Comparison of ENCODE assay signal across 27 cellular contexts in the genomic region with DNA sequence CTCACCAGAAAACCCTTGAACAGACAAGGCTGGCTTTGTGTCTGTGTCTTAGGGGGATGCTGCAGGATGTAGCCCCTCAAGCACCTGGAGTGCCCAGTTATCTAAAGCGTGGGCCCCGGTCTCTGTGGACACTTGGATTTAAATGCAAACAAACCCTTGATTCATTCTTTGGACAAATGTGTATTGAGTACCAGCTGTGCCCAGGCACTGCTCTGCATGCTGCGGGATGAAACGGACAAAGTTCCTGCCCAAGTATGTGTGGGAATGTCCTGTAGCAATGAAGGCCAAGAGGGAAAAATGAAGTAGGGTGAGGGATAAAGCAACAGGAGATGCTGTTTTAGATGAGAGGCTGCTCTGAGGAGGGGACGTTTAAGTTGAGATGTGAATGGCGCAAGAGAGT. TPM values are rescaled to one million over a fixed set of nuclear protein-coding genes. Genes with fewer than 3 reads are reported as not detected.
DNase-seq lines count a peak whose midpoint lies in the region; ATAC-seq and TF ChIP-seq lines count a peak whose summit lies in the region.
"Had no signal": no experiment of that assay in that cellular context is flagged by ENCODE, and none has a peak within 500 bp of the region (broad histone marks: within the 10 kb centered on the region; RNA-seq: fewer than 3 reads in every experiment).

No MANE protein-coding gene starts in this region.

- no peak for DNase-seq in MCF 10A (ENCODE audit: unreplicated experiment)
- DNase-seq in mammary epithelial cell: no peak
- DNase-seq in central memory CD8-positive, alpha-beta T cell (ENCODE audit: low spot score in 2 of 2): no peak
- no peak for DNase-seq in nephron progenitor cell
- DNase-seq in GM19238 (ENCODE audit: insufficient read length, low spot score): no peak
- DNase-seq in kidney tubule cell (ENCODE audit: low spot score): no peak
- DNase-seq: COR-L47; DMS79; effector CD8-positive, alpha-beta T cell; erythroblast; GDM1; heart left ventricle; left colon; mesenchymal stem cell; NCI-H1417; NCI-H446; NCI-H82; psoas muscle; sigmoid colon; SJCRH30; stimulated activated CD4-positive, alpha-beta T cell treated with anti-CD3 and anti-CD28 coated beads, Interleukin-4, amount 100 ng/mL, for 24 hours; stimulated activated naive CD4-positive, alpha-beta T cell; tibial artery had no signal

- H3K27me3 Mint-ChIP-seq in MCF 10A (ENCODE audit: insufficient read depth, unreplicated experiment) (no peaks in the 10 kb centered on the region), nephron progenitor cell (ENCODE audit: low read depth, poor library complexity) (peaks cover 2% of the 10 kb centered on the region)
- H3K27me3 Mint-ChIP-seq in central memory CD8-positive, alpha-beta T cell: no peaks in the 10 kb centered on the region
- H3K27me3 Mint-ChIP-seq: brain had no signal

- WGBS in mammary epithelial cell (ENCODE audit: low coverage, missing lambda C conversion rate): 97% methylated on average over 6 of the region's 6 CpGs

- dilution Hi-C loops in mammary epithelial cell (cut with HindIII; ENCODE audit: low sequenced_read_pairs): no loop called here

- peaks cover 10% of the 10 kb centered on the region for H3K36me3 ChIP-seq in mammary epithelial cell (ENCODE audit: insufficient read depth, low read length)

- H3K4me1 Mint-ChIP-seq in MCF 10A (ENCODE audit: insufficient read depth, unreplicated experiment) (peaks cover under 1% of the 10 kb centered on the region), nephron progenitor cell (peaks cover 16% of the 10 kb centered on the region)
- H3K4me1 Mint-ChIP-seq in central memory CD8-positive, alpha-beta T cell: no peaks in the 10 kb centered on the region
- H3K4me1 Mint-ChIP-seq: brain had no signal

- no peak for ATAC-seq in central memory CD8-positive, alpha-beta T cell (replicated peaks; ENCODE audit: extremely low read depth, poor library complexity, severe bottlenecking)
- no peak for ATAC-seq in GM21515 (IDR thresholded peaks at IDR 0.05; ENCODE audit: unreplicated experiment)
- ATAC-seq: heart left ventricle, left colon, psoas muscle had no signal

- no peak overlapping the region for H3K9ac ChIP-seq in mammary epithelial cell (ENCODE audit: insufficient read depth, low read length)
- H3K9ac ChIP-seq: BLaER1 had no signal

- BruUV-seq in MCF 10A (replicated peaks; lab: Mats Ljungman, UMichigan) (no TSS peak), mammary epithelial cell (replicated peaks; lab: Mats Ljungman, UMichigan) (no TSS peak)

- H3K79me2 ChIP-seq in mammary epithelial cell (ENCODE audit: insufficient read depth, low read length): no peaks in the 10 kb centered on the region

- H3K27ac Mint-ChIP-seq in MCF 10A (ENCODE audit: low read depth, unreplicated experiment) (peak overlapping the region; percentile 13), nephron progenitor cell (peak overlapping the region; percentile 85)
- H3K27ac Mint-ChIP-seq in central memory CD8-positive, alpha-beta T cell (ENCODE audit: low read depth): peak overlapping the region; percentile 6

- H2AFZ ChIP-seq in mammary epithelial cell (ENCODE audit: low read depth, low read length): no peak overlapping the region

- no peak overlapping the region for H3K27ac ChIP-seq in mammary epithelial cell (ENCODE audit: insufficient read depth, low read depth, low read length)
- H3K27ac ChIP-seq: adrenal gland, BLaER1, heart left ventricle, psoas muscle, sigmoid colon, SJCRH30, tibial artery had no signal

- CTCF ChIA-PET in MCF 10A (lab: Yijun Ruan, JAX): no interaction called here
- CTCF ChIA-PET in mammary epithelial cell (lab: Charles Lee; ENCODE audit: low non-redundant PET): no interaction called here

- no peaks in the 10 kb centered on the region for H3K27me3 ChIP-seq in mammary epithelial cell (ENCODE audit: insufficient read depth, low read length)
- H3K27me3 ChIP-seq: adrenal gland, BLaER1, heart left ventricle, sigmoid colon, SJCRH30, tibial artery had no signal

- H3K4me2 ChIP-seq in mammary epithelial cell (ENCODE audit: insufficient read depth, low read depth, low read length): no peak overlapping the region
- H3K4me2 ChIP-seq: BLaER1 had no signal

- H3K9me3 Mint-ChIP-seq in MCF 10A (ENCODE audit: unreplicated experiment): no peaks in the 10 kb centered on the region
- H3K9me3 Mint-ChIP-seq in central memory CD8-positive, alpha-beta T cell: no peaks in the 10 kb centered on the region
- no peaks in the 10 kb centered on the region for H3K9me3 Mint-ChIP-seq in nephron progenitor cell
- H3K9me3 Mint-ChIP-seq: brain had no signal

- POLR2A ChIA-PET in MCF 10A (lab: Yijun Ruan, JAX): no interaction called here

- in situ Hi-C loops in mammary epithelial cell (cut with MboI; ENCODE audit: low sequenced_read_pairs in 2 of 2): no loop called here

- intact Hi-C loops in MCF 10A (cut with micrococcal nuclease): no loop called here
- intact Hi-C loops in mammary epithelial cell (cut with micrococcal nuclease): no loop called here

- peaks cover 66% of the 10 kb centered on the region for H3K36me3 Mint-ChIP-seq in MCF 10A (ENCODE audit: insufficient read depth, unreplicated experiment)
- H3K36me3 Mint-ChIP-seq in central memory CD8-positive, alpha-beta T cell (ENCODE audit: insufficient read depth): peaks cover 27% of the 10 kb centered on the region
- peaks cover 56% of the 10 kb centered on the region for H3K36me3 Mint-ChIP-seq in nephron progenitor cell (ENCODE audit: low read depth)

- H3K4me3 ChIP-seq in mammary epithelial cell (replicated peaks in 1 of 3; ENCODE audit: insufficient read depth in 1 of 3, low read depth in 2 of 3, low read length in 3 of 3): no peak overlapping the region
- H3K4me3 ChIP-seq: adrenal gland, BLaER1, heart left ventricle, psoas muscle, sigmoid colon, SJCRH30, tibial artery had no signal

- no peaks in the 10 kb centered on the region for H4K20me1 ChIP-seq in mammary epithelial cell (ENCODE audit: insufficient read depth, low read length)

- no peaks in the 10 kb centered on the region for H3K9me3 ChIP-seq in mammary epithelial cell (replicated peaks; ENCODE audit: insufficient read depth, low read length)
- H3K9me3 ChIP-seq: adrenal gland, BLaER1, heart left ventricle, psoas muscle, sigmoid colon, SJCRH30, tibial artery had no signal

- no peaks in the 10 kb centered on the region for H3K4me1 ChIP-seq in mammary epithelial cell (ENCODE audit: insufficient read depth, low read length)
- H3K4me1 ChIP-seq: adrenal gland, BLaER1, heart left ventricle, psoas muscle, sigmoid colon, SJCRH30, tibial artery had no signal

- H3K4me3 Mint-ChIP-seq in MCF 10A (ENCODE audit: unreplicated experiment): no peak overlapping the region
- H3K4me3 Mint-ChIP-seq in central memory CD8-positive, alpha-beta T cell: no peak overlapping the region
- H3K4me3 Mint-ChIP-seq in nephron progenitor cell: no peak overlapping the region
- H3K4me3 Mint-ChIP-seq: brain had no signal

- no peak for TF ChIP-seq CTCF in MCF 10A (IDR thresholded peaks at IDR 0.05; ENCODE audit: unreplicated experiment)
- TF ChIP-seq CTCF in mammary epithelial cell (conservative IDR thresholded peaks at IDR 0.05 in 1 of 2, IDR thresholded peaks at IDR 0.05 in 1 of 2; ENCODE audit: extremely low read depth in 1 of 2, insufficient read depth in 1 of 2, low read depth in 1 of 2, low read length in 2 of 2): no peak
- no peak for TF ChIP-seq CTCF in nephron progenitor cell (IDR thresholded peaks at IDR 0.05)

RNA-seq across cellular contexts. Expression of a gene that starts 53.9 kb away (rescaled TPM):
- total RNA-seq in MCF 10A (2022) (72.5 and 83.8 TPM in 2 replicates), mammary epithelial cell (10 to 100 TPM; 20.5 to 80.6 TPM)
- polyA plus RNA-seq in mammary epithelial cell: 67.2 TPM
- not detected for polyA minus RNA-seq in mammary epithelial cell

Comparison
In these comparisons a context has a peak if more than half of its experiments do, and no peak if none do; other contexts are left out.
1. H3K27ac Mint-ChIP-seq: peak in every context shown above with its lines; median percentile 85 in nephron progenitor cell; 13 in MCF 10A; 6 in central memory CD8-positive, alpha-beta T cell.